ENCODE assay signal across 9 cellular contexts in genomic region chr13:42997381-42997780, GRCh38.
A peak's percentile ranks its signal among the peaks of the same experiment; 100 is the strongest.
DNase-seq lines count a peak whose midpoint lies in the region; ATAC-seq, FAIRE-seq and TF ChIP-seq lines count a peak whose summit lies in the region.
"Had no signal": no experiment of that assay in that cellular context is flagged by ENCODE, and none has a peak within 500 bp of the region (broad histone marks: within the 10 kb centered on the region; RNA-seq: fewer than 3 reads in every experiment).

No MANE protein-coding gene starts in this region.

- H3K27me3 Mint-ChIP-seq in activated T-cell treated with anti-CD3 and anti-CD28 coated beads, Interleukin-2, amount 50 U/mL, for 24 hours: no peaks in the 10 kb centered on the region

- H3K9me3 Mint-ChIP-seq in activated T-cell treated with anti-CD3 and anti-CD28 coated beads, Interleukin-2, amount 50 U/mL, for 24 hours: no peaks in the 10 kb centered on the region

- no peak overlapping the region for H3K4me3 Mint-ChIP-seq in activated T-cell treated with anti-CD3 and anti-CD28 coated beads, Interleukin-2, amount 50 U/mL, for 24 hours

- peaks cover 46% of the 10 kb centered on the region for H3K4me1 Mint-ChIP-seq in activated T-cell treated with anti-CD3 and anti-CD28 coated beads, Interleukin-2, amount 50 U/mL, for 24 hours (ENCODE audit: low read depth)

- H3K27ac Mint-ChIP-seq in activated T-cell treated with anti-CD3 and anti-CD28 coated beads, Interleukin-2, amount 50 U/mL, for 24 hours: peak overlapping the region; percentile 57

- FAIRE-seq in D721Med (lab: Jason Lieb, UNC): no peak

- no peak for DNase-seq in activated T-cell treated with anti-CD3 and anti-CD28 coated beads, Interleukin-2, amount 50 U/mL, for 24 hours
- DNase-seq in activated T-cell treated with anti-CD3 and anti-CD28 coated beads, Interleukin-2, amount 50 U/mL, for 48 hours: no peak
- peak; percentile 63 for DNase-seq in amniotic epithelial cell (ENCODE audit: low read depth)
- DNase-seq in stimulated activated naive CD8-positive, alpha-beta T cell treated with anti-CD3 and anti-CD28 coated beads, Interleukin-15, Interleukin-2, amounts not matched to agents 100 U/mL and 50 U/mL, for 24 hours: no peak
- DNase-seq in D721Med (ENCODE audit: insufficient read length, low spot score): no peak
- no peak for DNase-seq in activated CD4-positive, alpha-beta T cell treated with anti-CD3 and anti-CD28 coated beads for 4 hours
- DNase-seq in DMS53 (lab: John Stamatoyannopoulos, UW): no peak
- DNase-seq: body of pancreas had no signal

- peak; percentile 45 for ATAC-seq in HG02884 (IDR thresholded peaks at IDR 0.05; ENCODE audit: unreplicated experiment)
- ATAC-seq in stimulated activated naive CD8-positive, alpha-beta T cell treated with anti-CD3 and anti-CD28 coated beads, Interleukin-15, Interleukin-2, amounts not matched to agents 100 U/mL and 50 U/mL, for 24 hours: peak; percentile 66
- ATAC-seq: body of pancreas had no signal

- no peak for TF ChIP-seq CTCF in D721Med (IDR thresholded peaks at IDR 0.05; ENCODE audit: insufficient read depth, missing control alignments)

- H3K36me3 Mint-ChIP-seq in activated T-cell treated with anti-CD3 and anti-CD28 coated beads, Interleukin-2, amount 50 U/mL, for 24 hours (ENCODE audit: low read depth): no peaks in the 10 kb centered on the region
